In genomic region chr13:27621116-27621365, GRCh38 we compare ENCODE assay signal across 8 cellular contexts. TPM values are rescaled to one million over a fixed set of nuclear protein-coding genes. Genes with fewer than 3 reads are reported as not detected.
DNase-seq lines count a peak whose midpoint lies in the region; ATAC-seq lines count a peak whose summit lies in the region.

No MANE protein-coding gene starts in this region.

- H3K4me3 ChIP-seq in skin epidermis = peak overlapping the region; percentile 72 to 97 (median 93)

- CTCF ChIA-PET in activated CD4-positive, alpha-beta T cell treated with anti-CD3 and anti-CD28 coated beads, Interleukin-2, amount 10 ng/mL, durations not matched to agents 7 days and 5 days (lab: Charles Lee) = interaction anchor here (0.5 to 1.6 kb wide), 4 partner anchors 10 to 336 kb away, joined by 3 to 7 read pairs (median 4); no protein-coding TSS in a partner anchor

- H3K27ac Mint-ChIP-seq in activated CD4-positive, alpha-beta T cell treated with anti-CD3 and anti-CD28 coated beads, Interleukin-2, amount 10 ng/mL, durations not matched to agents 7 days and 5 days = peak overlapping the region; percentile 97
- peak overlapping the region; percentile 95 for H3K27ac Mint-ChIP-seq in T-helper 17 cell

- DNase-seq in activated CD4-positive, alpha-beta T cell treated with anti-CD3 and anti-CD28 coated beads, Interleukin-2, amount 10 ng/mL, durations not matched to agents 7 days and 5 days = no peak
- no peak for DNase-seq in activated CD4-positive, alpha-beta T cell treated with anti-CD3 and anti-CD28 coated beads for 48 hours
- DNase-seq in T-helper 17 cell (no peak), foreskin melanocyte (peak; percentile 51), NCI-H526 treated with DMSO at 0.1 percent for 48 hours (lab: John Stamatoyannopoulos, UW) (no peak)

- no peaks in the 10 kb centered on the region for H3K27me3 Mint-ChIP-seq in activated CD4-positive, alpha-beta T cell treated with anti-CD3 and anti-CD28 coated beads, Interleukin-2, amount 10 ng/mL, durations not matched to agents 7 days and 5 days
- H3K27me3 Mint-ChIP-seq in T-helper 17 cell = no peaks in the 10 kb centered on the region

- H3K9me3 Mint-ChIP-seq in activated CD4-positive, alpha-beta T cell treated with anti-CD3 and anti-CD28 coated beads, Interleukin-2, amount 10 ng/mL, durations not matched to agents 7 days and 5 days = no peaks in the 10 kb centered on the region

- ATAC-seq in T-helper 17 cell (peak; percentile 7), HG03457 (IDR thresholded peaks at IDR 0.05; ENCODE audit: unreplicated experiment) (no peak), HG03095 (IDR thresholded peaks at IDR 0.05; ENCODE audit: unreplicated experiment) (no peak)

- peaks cover 33% of the 10 kb centered on the region for H3K36me3 Mint-ChIP-seq in activated CD4-positive, alpha-beta T cell treated with anti-CD3 and anti-CD28 coated beads, Interleukin-2, amount 10 ng/mL, durations not matched to agents 7 days and 5 days (ENCODE audit: low read depth)
- H3K36me3 Mint-ChIP-seq in T-helper 17 cell (ENCODE audit: low read depth) = peaks cover 7% of the 10 kb centered on the region

- H3K9me3 ChIP-seq in T-helper 17 cell (ENCODE audit: control insufficient read depth, low read length, poor library complexity, severe bottlenecking) = no peaks in the 10 kb centered on the region

- peak overlapping the region; percentile 52 to 98 (median 94) for H3K27ac ChIP-seq in skin epidermis

- POLR2A ChIA-PET in activated CD4-positive, alpha-beta T cell treated with anti-CD3 and anti-CD28 coated beads, Interleukin-2, amount 10 ng/mL, durations not matched to agents 7 days and 5 days (lab: Charles Lee) = interaction anchor here (0.6 to 0.9 kb wide), 2 partner anchors 16 to 1036 kb away, joined by 3 to 5 read pairs; no protein-coding TSS in a partner anchor

- H3K4me3 Mint-ChIP-seq in activated CD4-positive, alpha-beta T cell treated with anti-CD3 and anti-CD28 coated beads, Interleukin-2, amount 10 ng/mL, durations not matched to agents 7 days and 5 days = peak overlapping the region; percentile 89
- peak overlapping the region; percentile 94 for H3K4me3 Mint-ChIP-seq in T-helper 17 cell

- H3K4me1 Mint-ChIP-seq in activated CD4-positive, alpha-beta T cell treated with anti-CD3 and anti-CD28 coated beads, Interleukin-2, amount 10 ng/mL, durations not matched to agents 7 days and 5 days = peaks cover 58% of the 10 kb centered on the region
- peaks cover 51% of the 10 kb centered on the region for H3K4me1 Mint-ChIP-seq in T-helper 17 cell

RNA-seq across cellular contexts. Expression of gene POLR1D, which starts 0.7 kb away (rescaled TPM):
- 100 to 1,000 TPM; 142 to 169 TPM for total RNA-seq in activated CD4-positive, alpha-beta T cell treated with anti-CD3 and anti-CD28 coated beads, Interleukin-2, amount 10 ng/mL, durations not matched to agents 7 days and 5 days
- 100 to 1,000 TPM; 129 to 150 TPM for total RNA-seq in T-helper 17 cell

RNA-seq across cellular contexts. Expression of gene LNX2, which starts 0.7 kb away (rescaled TPM):
- 1 to 10 TPM; 7.6 to 9.5 TPM for total RNA-seq in activated CD4-positive, alpha-beta T cell treated with anti-CD3 and anti-CD28 coated beads, Interleukin-2, amount 10 ng/mL, durations not matched to agents 7 days and 5 days
- 1 to 10 TPM; 4.6 to 6.9 TPM for total RNA-seq in T-helper 17 cell
